In the genomic region with DNA sequence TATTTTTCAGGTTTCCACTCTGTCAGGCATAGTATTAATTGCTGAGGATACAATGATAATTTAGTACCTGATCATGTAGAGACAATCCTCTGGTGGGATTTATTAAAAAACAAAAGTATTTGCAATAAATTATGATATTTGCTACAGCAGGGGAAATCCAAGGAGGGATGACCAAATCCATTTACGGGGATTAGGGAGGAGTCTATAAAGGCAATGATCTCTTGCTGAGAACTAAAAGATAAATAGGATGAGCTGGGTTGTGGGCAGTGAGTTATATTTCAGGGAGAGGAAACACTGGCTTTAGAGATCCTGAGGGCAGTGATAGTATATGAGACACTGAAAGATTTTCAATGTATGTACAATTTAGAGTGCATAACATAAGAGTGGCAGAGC, we compare ENCODE assay signal across 2 cellular contexts.
TF ChIP-seq lines count a peak whose summit lies in the region.

No MANE protein-coding gene starts in this region.

TF ChIP-seq in A549, 52 proteins besides CTCF, POLR2A, EP300 and RAD21 (continued from another document):
- TF ChIP-seq ZNF302 (CRISPR knock-in tag; IDR thresholded peaks at IDR 0.05) (no peak), MYC (IDR thresholded peaks at IDR 0.05; ENCODE audit: borderline replicate concordance, low read length) (no peak), RNF2 (IDR thresholded peaks at IDR 0.05; ENCODE audit: borderline replicate concordance, low read depth) (no peak), ZC3H11A (IDR thresholded peaks at IDR 0.05) (no peak), CBX2 (IDR thresholded peaks at IDR 0.05; ENCODE audit: borderline replicate concordance, low read depth) (no peak)

TF ChIP-seq in IMR-90, 13 proteins besides CTCF, POLR2A, EP300 and RAD21 (continued from another document):
- TF ChIP-seq BHLHE40 (IDR thresholded peaks at IDR 0.05; ENCODE audit: low read depth, low read length) (no peak), CEBPB (IDR thresholded peaks at IDR 0.05; ENCODE audit: low read depth, low read length) (no peak), MXI1 (IDR thresholded peaks at IDR 0.05; ENCODE audit: borderline replicate concordance, low read depth, low read length) (no peak), CHD1 (IDR thresholded peaks at IDR 0.05; ENCODE audit: low read depth, low read length) (no peak), MAZ (IDR thresholded peaks at IDR 0.05; ENCODE audit: borderline replicate concordance, low read depth, low read length) (no peak), RFX5 (IDR thresholded peaks at IDR 0.05; ENCODE audit: low read depth, low read length) (no peak), RCOR1 (IDR thresholded peaks at IDR 0.05; ENCODE audit: insufficient replicate concordance, low read length) (no peak), SMC3 (IDR thresholded peaks at IDR 0.05; ENCODE audit: low read depth, low read length) (no peak), NFE2L2 (IDR thresholded peaks at IDR 0.05; ENCODE audit: low read depth, low read length) (no peak)
- TF ChIP-seq, protein P1, sequence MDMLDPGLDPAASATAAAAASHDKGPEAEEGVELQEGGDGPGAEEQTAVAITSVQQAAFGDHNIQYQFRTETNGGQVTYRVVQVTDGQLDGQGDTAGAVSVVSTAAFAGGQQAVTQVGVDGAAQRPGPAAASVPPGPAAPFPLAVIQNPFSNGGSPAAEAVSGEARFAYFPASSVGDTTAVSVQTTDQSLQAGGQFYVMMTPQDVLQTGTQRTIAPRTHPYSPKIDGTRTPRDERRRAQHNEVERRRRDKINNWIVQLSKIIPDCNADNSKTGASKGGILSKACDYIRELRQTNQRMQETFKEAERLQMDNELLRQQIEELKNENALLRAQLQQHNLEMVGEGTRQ (IDR thresholded peaks at IDR 0.05; ENCODE audit: low read depth, low read length), result no peak
- TF ChIP-seq, protein P2, sequence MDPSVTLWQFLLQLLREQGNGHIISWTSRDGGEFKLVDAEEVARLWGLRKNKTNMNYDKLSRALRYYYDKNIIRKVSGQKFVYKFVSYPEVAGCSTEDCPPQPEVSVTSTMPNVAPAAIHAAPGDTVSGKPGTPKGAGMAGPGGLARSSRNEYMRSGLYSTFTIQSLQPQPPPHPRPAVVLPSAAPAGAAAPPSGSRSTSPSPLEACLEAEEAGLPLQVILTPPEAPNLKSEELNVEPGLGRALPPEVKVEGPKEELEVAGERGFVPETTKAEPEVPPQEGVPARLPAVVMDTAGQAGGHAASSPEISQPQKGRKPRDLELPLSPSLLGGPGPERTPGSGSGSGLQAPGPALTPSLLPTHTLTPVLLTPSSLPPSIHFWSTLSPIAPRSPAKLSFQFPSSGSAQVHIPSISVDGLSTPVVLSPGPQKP (IDR thresholded peaks at IDR 0.05; ENCODE audit: borderline replicate concordance, low read depth, low read length), result no peak
